In genomic region chr15:63441266-63441665, GRCh38 we compare ENCODE assay signal across 31 cellular contexts. TPM values are rescaled to one million over a fixed set of nuclear protein-coding genes. Genes with fewer than 3 reads are reported as not detected.
"Had no signal": no experiment of that assay in that cellular context is flagged by ENCODE, and none has a peak within 500 bp of the region (broad histone marks: within the 10 kb centered on the region; RNA-seq: fewer than 3 reads in every experiment).

No MANE protein-coding gene starts in this region.

- H3K27me3 ChIP-seq: adrenal gland, body of pancreas, cardiac muscle cell, colonic mucosa had no signal

- H3K4me1 ChIP-seq: colonic mucosa, prostate gland had no signal

- H3K27ac ChIP-seq: adrenal gland, body of pancreas, cardiac muscle cell, colonic mucosa, prostate gland, skin epidermis, thoracic aorta had no signal

- H3K36me3 Mint-ChIP-seq: activated naive CD8-positive, alpha-beta T cell treated with anti-CD3 and anti-CD28 coated beads for 36 hours; immature natural killer cell; memory B cell; stimulated activated effector memory CD8-positive, alpha-beta T cell treated with anti-CD3 and anti-CD28 coated beads, Interleukin-12 subunit alpha, Interleukin-12 subunit beta, amount 100 ng/mL, for 72 hours; WTC11 had no signal

- H3K4me3 ChIP-seq: adrenal gland, body of pancreas, cardiac muscle cell, colonic mucosa, prostate gland, skin epidermis, thoracic aorta had no signal

- H3K9me3 ChIP-seq: adrenal gland, body of pancreas, colonic mucosa, prostate gland, thoracic aorta had no signal

- H3K27ac Mint-ChIP-seq: activated naive CD4-positive, alpha-beta T cell treated with anti-CD3 and anti-CD28 coated beads for 36 hours; activated naive CD8-positive, alpha-beta T cell treated with anti-CD3 and anti-CD28 coated beads for 36 hours; immature natural killer cell; memory B cell; stimulated activated effector memory CD8-positive, alpha-beta T cell treated with anti-CD3 and anti-CD28 coated beads, Interleukin-12 subunit alpha, Interleukin-12 subunit beta, amount 100 ng/mL, for 72 hours; stimulated activated naive CD8-positive, alpha-beta T cell treated with anti-CD3 and anti-CD28 coated beads, Interleukin-15, Interleukin-2, amounts not matched to agents 100 ng/mL and 50 ng/mL, for 24 hours; WTC11 had no signal

- H3K36me3 ChIP-seq: adrenal gland, cardiac muscle cell, colonic mucosa, prostate gland, thoracic aorta had no signal

- DNase-seq: activated CD4-positive, alpha-beta T cell treated with anti-CD3 and anti-CD28 coated beads for 1 hour; activated CD8-positive, alpha-beta memory T cell treated with anti-CD3 and anti-CD28 coated beads for 24 hours; activated effector memory CD4-positive, alpha-beta T cell treated with Interleukin-2 at 50 U/mL for 16 hours; activated naive CD4-positive, alpha-beta T cell treated with anti-CD3 and anti-CD28 coated beads for 36 hours; activated naive CD8-positive, alpha-beta T cell treated with anti-CD3 and anti-CD28 coated beads for 36 hours; adrenal gland; aorta; body of pancreas; cerebellar nuclear complex; colonic mucosa; effector memory CD8-positive, alpha-beta T cell; foreskin fibroblast; hypothalamus; immature natural killer cell; kidney; left colon; retina; stimulated activated CD4-positive, alpha-beta T cell treated with anti-CD3 and anti-CD28 coated beads, Interleukin-12 subunit alpha, Interleukin-12 subunit beta, amount 100 ng/mL, for 4 hours; stimulated activated CD4-positive, alpha-beta T cell treated with anti-CD3 and anti-CD28 coated beads, Interleukin-4, amount 100 ng/mL, for 1 hour had no signal

- H3K9me3 Mint-ChIP-seq: activated naive CD4-positive, alpha-beta T cell treated with anti-CD3 and anti-CD28 coated beads for 36 hours; activated naive CD8-positive, alpha-beta T cell treated with anti-CD3 and anti-CD28 coated beads for 36 hours; effector memory CD8-positive, alpha-beta T cell; immature natural killer cell; memory B cell; nephron; stimulated activated effector memory CD8-positive, alpha-beta T cell treated with anti-CD3 and anti-CD28 coated beads, Interleukin-12 subunit alpha, Interleukin-12 subunit beta, amount 100 ng/mL, for 72 hours; stimulated activated naive CD8-positive, alpha-beta T cell treated with anti-CD3 and anti-CD28 coated beads, Interleukin-15, Interleukin-2, amounts not matched to agents 100 ng/mL and 50 ng/mL, for 24 hours; WTC11 had no signal

- H3K27me3 Mint-ChIP-seq: activated naive CD8-positive, alpha-beta T cell treated with anti-CD3 and anti-CD28 coated beads for 36 hours; stimulated activated naive CD8-positive, alpha-beta T cell treated with anti-CD3 and anti-CD28 coated beads, Interleukin-15, Interleukin-2, amounts not matched to agents 100 ng/mL and 50 ng/mL, for 24 hours had no signal

- H3K4me3 Mint-ChIP-seq: activated naive CD4-positive, alpha-beta T cell treated with anti-CD3 and anti-CD28 coated beads for 36 hours; activated naive CD8-positive, alpha-beta T cell treated with anti-CD3 and anti-CD28 coated beads for 36 hours; effector memory CD8-positive, alpha-beta T cell; immature natural killer cell; memory B cell; nephron; stimulated activated effector memory CD8-positive, alpha-beta T cell treated with anti-CD3 and anti-CD28 coated beads, Interleukin-12 subunit alpha, Interleukin-12 subunit beta, amount 100 ng/mL, for 72 hours; stimulated activated naive CD8-positive, alpha-beta T cell treated with anti-CD3 and anti-CD28 coated beads, Interleukin-15, Interleukin-2, amounts not matched to agents 100 ng/mL and 50 ng/mL, for 24 hours; WTC11 had no signal

- ATAC-seq: body of pancreas; esophagus mucosa; left colon; sciatic nerve; stimulated activated effector memory CD8-positive, alpha-beta T cell treated with anti-CD3 and anti-CD28 coated beads, Interleukin-12 subunit alpha, Interleukin-12 subunit beta, amount 100 ng/mL, for 72 hours; WTC11 had no signal

- H3K4me1 Mint-ChIP-seq: memory B cell had no signal

RNA-seq across cellular contexts. Expression of gene CA12, which starts 59.6 kb away (rescaled TPM):
- total RNA-seq: T-helper 1 cell treated with Interleukin-12 subunit alpha and Interleukin-12 subunit beta and Interleukin-4 antibody, amounts not matched to agents 30 ng/mL and 1 ng/mL, for 36 hours had no signal
- polyA plus RNA-seq: cardiac muscle cell, immature natural killer cell had no signal
